Comparison of ENCODE assay signal across 17 cellular contexts in the genomic region with DNA sequence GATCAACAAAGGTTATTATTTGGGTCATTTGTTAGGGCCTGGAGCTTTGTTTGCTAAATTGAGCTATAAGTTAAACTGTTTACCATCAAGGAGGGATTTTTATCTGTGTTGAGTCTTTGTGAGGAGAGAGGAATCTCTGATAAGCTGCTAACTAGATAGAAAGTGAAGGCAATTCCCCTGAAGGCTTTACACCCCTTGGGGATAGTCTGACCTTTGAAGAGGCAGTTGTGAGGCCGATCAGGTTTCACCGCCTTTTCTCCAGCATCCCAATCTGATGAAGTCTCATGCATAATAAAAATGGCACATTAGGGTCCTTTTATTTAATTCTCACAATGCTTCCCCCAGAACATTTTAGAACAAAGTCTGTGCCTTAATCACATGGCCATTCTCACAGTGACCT. TPM values are rescaled to one million over a fixed set of nuclear protein-coding genes. Genes with fewer than 3 reads are reported as not detected.
DNase-seq lines count a peak whose midpoint lies in the region; ATAC-seq and TF ChIP-seq lines count a peak whose summit lies in the region.
"Had no signal": no experiment of that assay in that cellular context is flagged by ENCODE, and none has a peak within 500 bp of the region (broad histone marks: within the 10 kb centered on the region; RNA-seq: fewer than 3 reads in every experiment).

No MANE protein-coding gene starts in this region.

- H3K9me3 ChIP-seq in mammary epithelial cell (replicated peaks; ENCODE audit: insufficient read depth, low read length) (no peaks in the 10 kb centered on the region), muscle layer of duodenum (ENCODE audit: control insufficient read depth in 1 of 2, low read length in 2 of 2) (no peaks in the 10 kb centered on the region), BE2C (no peaks in the 10 kb centered on the region)
- H3K9me3 ChIP-seq: testis had no signal

- no peaks in the 10 kb centered on the region for H3K36me3 ChIP-seq in mammary epithelial cell (ENCODE audit: insufficient read depth, low read length)
- H3K36me3 ChIP-seq in muscle layer of duodenum (ENCODE audit: control insufficient read depth in 1 of 2, insufficient read depth in 2 of 2, low read length in 2 of 2): no peaks in the 10 kb centered on the region
- H3K36me3 ChIP-seq in BE2C: no peaks in the 10 kb centered on the region

- no peaks in the 10 kb centered on the region for H3K27me3 ChIP-seq in mammary epithelial cell (ENCODE audit: insufficient read depth, low read length)
- no peaks in the 10 kb centered on the region for H3K27me3 ChIP-seq in muscle layer of duodenum (ENCODE audit: low read depth, low read length)
- H3K27me3 ChIP-seq in BE2C: no peaks in the 10 kb centered on the region
- H3K27me3 ChIP-seq: testis had no signal

- H3K9me3 Mint-ChIP-seq in MCF 10A (ENCODE audit: unreplicated experiment) (no peaks in the 10 kb centered on the region), brain (no peaks in the 10 kb centered on the region)
- H3K9me3 Mint-ChIP-seq: IgD-negative memory B cell had no signal

- in situ Hi-C loops in mammary epithelial cell (cut with MboI; ENCODE audit: low sequenced_read_pairs in 2 of 2): no loop called here
- in situ Hi-C loops in GM13977 (cut with MboI; ENCODE audit: low pct_unique_long_range_greater_than_20kb, low sequenced_read_pairs, unreplicated experiment): no loop called here

- POLR2A ChIA-PET in MCF 10A (lab: Yijun Ruan, JAX): interaction anchor here (0.7 to 6.7 kb wide), 7 partner anchors 9 to 137 kb away, joined by 3 to 44 read pairs (median 3); a partner anchor contains a TSS

- H3K4me1 Mint-ChIP-seq in MCF 10A (ENCODE audit: insufficient read depth, unreplicated experiment): peaks cover 34% of the 10 kb centered on the region
- peaks cover 64% of the 10 kb centered on the region for H3K4me1 Mint-ChIP-seq in brain

- TF ChIP-seq CTCF in MCF 10A (IDR thresholded peaks at IDR 0.05; ENCODE audit: unreplicated experiment) (no peak), mammary epithelial cell (conservative IDR thresholded peaks at IDR 0.05 in 1 of 2, IDR thresholded peaks at IDR 0.05 in 1 of 2; ENCODE audit: extremely low read depth in 1 of 2, insufficient read depth in 1 of 2, low read depth in 1 of 2, low read length in 2 of 2) (no peak), brain (conservative IDR thresholded peaks at IDR 0.05) (no peak), GM13977 (IDR thresholded peaks at IDR 0.05; ENCODE audit: extremely low read depth, insufficient read depth, missing control alignments) (no peak), BE2C (IDR thresholded peaks at IDR 0.05; ENCODE audit: low read depth, low read length) (no peak)

- CTCF ChIA-PET in MCF 10A (lab: Yijun Ruan, JAX): interaction anchor here (0.6 to 1.4 kb wide), 6 partner anchors 12 to 255 kb away, joined by 3 to 4 read pairs (median 3); no protein-coding TSS in a partner anchor
- CTCF ChIA-PET in mammary epithelial cell (lab: Charles Lee; ENCODE audit: low non-redundant PET): no interaction called here

- no TSS peak for BruUV-seq in MCF 10A (replicated peaks; lab: Mats Ljungman, UMichigan)
- no TSS peak for BruUV-seq in mammary epithelial cell (replicated peaks; lab: Mats Ljungman, UMichigan)

- dilution Hi-C loops in mammary epithelial cell (cut with HindIII; ENCODE audit: low sequenced_read_pairs): no loop called here

- intact Hi-C loops in MCF 10A (cut with micrococcal nuclease) (no loop called here), mammary epithelial cell (cut with micrococcal nuclease) (no loop called here)

- H3K4me3 ChIP-seq in mammary epithelial cell (replicated peaks in 1 of 3; ENCODE audit: insufficient read depth in 1 of 3, low read depth in 2 of 3, low read length in 3 of 3) (no peak overlapping the region), muscle layer of duodenum (ENCODE audit: low read depth in 1 of 2, low read length in 2 of 2) (no peak overlapping the region), BE2C (ENCODE audit: low read depth, low read length) (no peak overlapping the region)
- H3K4me3 ChIP-seq: testis had no signal

- H2AFZ ChIP-seq in mammary epithelial cell (ENCODE audit: low read depth, low read length): no peak overlapping the region

- H3K36me3 Mint-ChIP-seq in MCF 10A (ENCODE audit: insufficient read depth, unreplicated experiment) (peaks cover 4% of the 10 kb centered on the region), brain (peaks cover 17% of the 10 kb centered on the region)
- H3K36me3 Mint-ChIP-seq: IgD-negative memory B cell had no signal

- no peaks in the 10 kb centered on the region for H4K20me1 ChIP-seq in mammary epithelial cell (ENCODE audit: insufficient read depth, low read length)

- H3K9ac ChIP-seq in mammary epithelial cell (ENCODE audit: insufficient read depth, low read length): no peak overlapping the region

- DNase-seq in MCF 10A (ENCODE audit: unreplicated experiment) (no peak), mammary epithelial cell (no peak), GM13977 (ENCODE audit: low spot score) (no peak), DMS79 (lab: John Stamatoyannopoulos, UW) (no peak), BE2C (no peak)
- DNase-seq: activated CD8-positive, alpha-beta T cell treated with anti-CD3 and anti-CD28 coated beads, Interleukin-2, amount 10 ng/mL, durations not matched to agents 7 days and 5 days; activated gamma-delta T cell; DMS153; NCI-H1105; NCI-H510A treated with DMSO at 0.1 percent for 48 hours; occipital lobe; T-helper 9 cell; testis had no signal

- H3K4me3 Mint-ChIP-seq in MCF 10A (ENCODE audit: unreplicated experiment) (no peak overlapping the region), brain (peak overlapping the region in 1 of 5 experiments; percentile 13)
- H3K4me3 Mint-ChIP-seq: activated CD8-positive, alpha-beta T cell treated with anti-CD3 and anti-CD28 coated beads, Interleukin-2, amount 10 ng/mL, durations not matched to agents 7 days and 5 days; IgD-negative memory B cell had no signal

- H3K27ac Mint-ChIP-seq in MCF 10A (ENCODE audit: low read depth, unreplicated experiment) (peak overlapping the region; percentile 44), brain (peak overlapping the region in 4 of 5 experiments; percentile 14 to 78 (median 52))
- H3K27ac Mint-ChIP-seq: activated CD8-positive, alpha-beta T cell treated with anti-CD3 and anti-CD28 coated beads, Interleukin-2, amount 10 ng/mL, durations not matched to agents 7 days and 5 days; IgD-negative memory B cell had no signal

- H3K27ac ChIP-seq in mammary epithelial cell (ENCODE audit: insufficient read depth, low read depth, low read length) (no peak overlapping the region), muscle layer of duodenum (ENCODE audit: low read length) (peak overlapping the region; percentile 19)
- H3K27ac ChIP-seq: testis had no signal

- no peaks in the 10 kb centered on the region for H3K4me1 ChIP-seq in mammary epithelial cell (ENCODE audit: insufficient read depth, low read length)
- peaks cover 0 to 25% of the 10 kb centered on the region in 2 donors for H3K4me1 ChIP-seq in muscle layer of duodenum (ENCODE audit: control insufficient read depth in 1 of 2, insufficient read depth in 2 of 2, low read length in 2 of 2)
- peaks cover 9% of the 10 kb centered on the region for H3K4me1 ChIP-seq in BE2C
- H3K4me1 ChIP-seq: testis had no signal

- H3K79me2 ChIP-seq in mammary epithelial cell (ENCODE audit: insufficient read depth, low read length): peaks cover 72% of the 10 kb centered on the region

- WGBS in mammary epithelial cell (ENCODE audit: low coverage, missing lambda C conversion rate): 96% methylated on average over 2 of the region's 2 CpGs

- H3K27me3 Mint-ChIP-seq in MCF 10A (ENCODE audit: insufficient read depth, unreplicated experiment) (no peaks in the 10 kb centered on the region), brain (no peaks in the 10 kb centered on the region)
- H3K27me3 Mint-ChIP-seq: IgD-negative memory B cell had no signal

- ATAC-seq in GM18511 (IDR thresholded peaks at IDR 0.05; ENCODE audit: unreplicated experiment): no peak
- ATAC-seq: activated CD8-positive, alpha-beta T cell treated with anti-CD3 and anti-CD28 coated beads, Interleukin-2, amount 10 ng/mL, durations not matched to agents 7 days and 5 days had no signal

- no peak overlapping the region for H3K4me2 ChIP-seq in mammary epithelial cell (ENCODE audit: insufficient read depth, low read depth, low read length)

RNA-seq across cellular contexts. Expression of a gene that starts 21.8 kb away (rescaled TPM):
- 23.2 and 25.3 TPM in 2 replicates for total RNA-seq in MCF 10A (2022)
- total RNA-seq in mammary epithelial cell: 10 to 100 TPM; 34.8 to 37.2 TPM
- 17.6 TPM for polyA plus RNA-seq in mammary epithelial cell
- polyA minus RNA-seq in mammary epithelial cell: 2.6 TPM
- 32.7 TPM for polyA plus RNA-seq in brain (ENCODE audit: insufficient read depth, low read depth, low replicate concordance)
- polyA plus RNA-seq in BE2C (2012; ENCODE audit: insufficient read depth, insufficient read length, low read depth): 58.9 TPM
